15 cellular contexts compared by ENCODE assay signal in the genomic region with DNA sequence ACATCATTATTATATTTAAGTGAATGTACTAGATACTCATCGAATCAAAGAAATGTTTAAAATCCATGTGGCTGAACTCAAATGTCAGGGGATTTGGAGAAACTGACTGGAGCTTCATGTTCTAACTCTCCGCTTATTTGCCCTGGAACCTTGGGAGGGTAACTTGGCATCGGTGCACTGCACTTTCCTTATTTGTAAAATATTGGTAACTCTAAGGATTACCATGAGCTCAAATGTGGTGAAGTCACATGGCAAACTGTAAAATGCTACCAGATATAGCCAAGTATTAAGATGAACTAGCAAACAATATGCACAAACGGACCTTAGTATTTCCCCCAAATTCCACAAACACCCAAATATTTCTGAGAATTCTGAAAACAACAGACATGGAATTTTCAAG.
DNase-seq lines count a peak whose midpoint lies in the region; ATAC-seq and TF ChIP-seq lines count a peak whose summit lies in the region.
"Had no signal": no experiment of that assay in that cellular context is flagged by ENCODE, and none has a peak within 500 bp of the region (broad histone marks: within the 10 kb centered on the region; RNA-seq: fewer than 3 reads in every experiment).

No MANE protein-coding gene starts in this region.

- H3K36me3 Mint-ChIP-seq in activated CD4-positive, alpha-beta T cell treated with anti-CD3 and anti-CD28 coated beads, Interleukin-2, amount 10 ng/mL, durations not matched to agents 7 days and 5 days (ENCODE audit: low read depth), result peaks cover 96% of the 10 kb centered on the region
- peaks cover 56% of the 10 kb centered on the region for H3K36me3 Mint-ChIP-seq in stimulated activated memory B cell treated with anti-CD40 and anti-IgM and Interleukin-4, amounts not matched to agents 10 μg/mL and 1 μg/mL and 100 μg/mL, for 72 hours

- ATAC-seq in RWPE2 (ENCODE audit: low read depth) (no peak), HG03139 (IDR thresholded peaks at IDR 0.05; ENCODE audit: unreplicated experiment) (no peak), HG03097 (IDR thresholded peaks at IDR 0.05; ENCODE audit: low FRiP score, unreplicated experiment) (no peak)
- ATAC-seq in stimulated activated memory B cell treated with anti-CD40 and anti-IgM and Interleukin-4, amounts not matched to agents 10 μg/mL and 1 μg/mL and 100 μg/mL, for 72 hours, result no peak
- ATAC-seq: A549, HCT116 had no signal

- H3K9me3 Mint-ChIP-seq in activated CD4-positive, alpha-beta T cell treated with anti-CD3 and anti-CD28 coated beads, Interleukin-2, amount 10 ng/mL, durations not matched to agents 7 days and 5 days, result no peaks in the 10 kb centered on the region
- no peaks in the 10 kb centered on the region for H3K9me3 Mint-ChIP-seq in stimulated activated memory B cell treated with anti-CD40 and anti-IgM and Interleukin-4, amounts not matched to agents 10 μg/mL and 1 μg/mL and 100 μg/mL, for 72 hours

- H3K36me3 ChIP-seq in RWPE2 (ENCODE audit: low read depth), result peaks cover 62% of the 10 kb centered on the region
- peaks cover 22% of the 10 kb centered on the region for H3K36me3 ChIP-seq in effector memory CD4-positive, alpha-beta T cell (ENCODE audit: control insufficient read depth, insufficient read depth, low read length)
- H3K36me3 ChIP-seq: ovary had no signal

- peak overlapping the region; percentile 93 for H3K27ac Mint-ChIP-seq in activated CD4-positive, alpha-beta T cell treated with anti-CD3 and anti-CD28 coated beads, Interleukin-2, amount 10 ng/mL, durations not matched to agents 7 days and 5 days
- peak overlapping the region; percentile 59 for H3K27ac Mint-ChIP-seq in stimulated activated memory B cell treated with anti-CD40 and anti-IgM and Interleukin-4, amounts not matched to agents 10 μg/mL and 1 μg/mL and 100 μg/mL, for 72 hours

- H3K4me3 Mint-ChIP-seq in activated CD4-positive, alpha-beta T cell treated with anti-CD3 and anti-CD28 coated beads, Interleukin-2, amount 10 ng/mL, durations not matched to agents 7 days and 5 days, result peak overlapping the region; percentile 96
- H3K4me3 Mint-ChIP-seq in stimulated activated memory B cell treated with anti-CD40 and anti-IgM and Interleukin-4, amounts not matched to agents 10 μg/mL and 1 μg/mL and 100 μg/mL, for 72 hours, result no peak overlapping the region

- in situ Hi-C loops in ACHN (cut with HindIII; ENCODE audit: low pct_ligation_motif_present, low pct_unique_long_range_greater_than_20kb, low sequenced_read_pairs), result no loop called here

- H3K4me1 Mint-ChIP-seq in activated CD4-positive, alpha-beta T cell treated with anti-CD3 and anti-CD28 coated beads, Interleukin-2, amount 10 ng/mL, durations not matched to agents 7 days and 5 days, result peaks cover 95% of the 10 kb centered on the region
- peaks cover 99% of the 10 kb centered on the region for H3K4me1 Mint-ChIP-seq in stimulated activated memory B cell treated with anti-CD40 and anti-IgM and Interleukin-4, amounts not matched to agents 10 μg/mL and 1 μg/mL and 100 μg/mL, for 72 hours

- no peaks in the 10 kb centered on the region for H3K27me3 Mint-ChIP-seq in activated CD4-positive, alpha-beta T cell treated with anti-CD3 and anti-CD28 coated beads, Interleukin-2, amount 10 ng/mL, durations not matched to agents 7 days and 5 days
- H3K27me3 Mint-ChIP-seq in stimulated activated memory B cell treated with anti-CD40 and anti-IgM and Interleukin-4, amounts not matched to agents 10 μg/mL and 1 μg/mL and 100 μg/mL, for 72 hours, result no peaks in the 10 kb centered on the region

- H3K4me3 ChIP-seq in RWPE2 (ENCODE audit: severe bottlenecking), result no peak overlapping the region
- peak overlapping the region; percentile 90 for H3K4me3 ChIP-seq in effector memory CD4-positive, alpha-beta T cell (ENCODE audit: insufficient read depth, low read depth, low read length, poor library complexity, severe bottlenecking)
- H3K4me3 ChIP-seq: A549, ovary, SJCRH30 had no signal

- peaks cover 76% of the 10 kb centered on the region for H3K4me1 ChIP-seq in RWPE2 (ENCODE audit: insufficient read depth, poor library complexity, severe bottlenecking)
- H3K4me1 ChIP-seq in effector memory CD4-positive, alpha-beta T cell (ENCODE audit: control insufficient read depth, insufficient read depth, low read length, poor library complexity, severe bottlenecking), result peaks cover 65% of the 10 kb centered on the region

- peak overlapping the region; percentile 93 for H3K27ac ChIP-seq in RWPE2 (ENCODE audit: poor library complexity, severe bottlenecking)
- H3K27ac ChIP-seq in effector memory CD4-positive, alpha-beta T cell (ENCODE audit: insufficient read depth, low read length, poor library complexity, severe bottlenecking), result peak overlapping the region; percentile 93
- H3K27ac ChIP-seq: ovary, SJCRH30 had no signal

- no peaks in the 10 kb centered on the region for H3K9me3 ChIP-seq in RWPE2 (ENCODE audit: severe bottlenecking)
- no peaks in the 10 kb centered on the region for H3K9me3 ChIP-seq in effector memory CD4-positive, alpha-beta T cell (ENCODE audit: control insufficient read depth, low read length)
- H3K9me3 ChIP-seq: A549, ovary, SJCRH30 had no signal

- DNase-seq in activated CD4-positive, alpha-beta T cell treated with anti-CD3 and anti-CD28 coated beads, Interleukin-2, amount 10 ng/mL, durations not matched to agents 7 days and 5 days, result no peak
- DNase-seq in activated CD4-positive, alpha-beta T cell treated with anti-CD3 and anti-CD28 coated beads, Interleukin-2, amount 50 U/mL, for 1 hour, result no peak
- DNase-seq in RWPE2 (ENCODE audit: low spot score) (no peak), ACHN (no peak)
- DNase-seq in effector memory CD4-positive, alpha-beta T cell, result no peak
- DNase-seq: cortex of kidney, NCI-H146, NCI-H226, ovary, SJCRH30 had no signal

- CTCF ChIA-PET in activated CD4-positive, alpha-beta T cell treated with anti-CD3 and anti-CD28 coated beads, Interleukin-2, amount 10 ng/mL, durations not matched to agents 7 days and 5 days (lab: Charles Lee), result interaction anchor here (1.1 to 4.5 kb wide), 11 partner anchors 9 to 354 kb away, joined by 3 to 26 read pairs (median 7); no protein-coding TSS in a partner anchor

- H3K27me3 ChIP-seq in RWPE2 (ENCODE audit: insufficient read depth, poor library complexity, severe bottlenecking), result no peaks in the 10 kb centered on the region
- no peaks in the 10 kb centered on the region for H3K27me3 ChIP-seq in effector memory CD4-positive, alpha-beta T cell (replicated peaks; ENCODE audit: control insufficient read depth, insufficient read depth, low read length, poor library complexity, severe bottlenecking)
- H3K27me3 ChIP-seq: ovary, SJCRH30 had no signal

- no peak for TF ChIP-seq CTCF in RWPE2 (IDR thresholded peaks at IDR 0.05; ENCODE audit: poor library complexity, severe bottlenecking)

- POLR2A ChIA-PET in activated CD4-positive, alpha-beta T cell treated with anti-CD3 and anti-CD28 coated beads, Interleukin-2, amount 10 ng/mL, durations not matched to agents 7 days and 5 days (lab: Charles Lee), result interaction anchor here (1.2 kb wide), 1 partner anchor 118 kb away, joined by 3 read pairs; no protein-coding TSS in a partner anchor
